13 cellular contexts compared by ENCODE assay signal in genomic region chr2:1136071-1136470, GRCh38.
DNase-seq lines count a peak whose midpoint lies in the region; ATAC-seq, FAIRE-seq and TF ChIP-seq lines count a peak whose summit lies in the region.
"Had no signal": no experiment of that assay in that cellular context is flagged by ENCODE, and none has a peak within 500 bp of the region (broad histone marks: within the 10 kb centered on the region; RNA-seq: fewer than 3 reads in every experiment).

No MANE protein-coding gene starts in this region.

- H3K27me3 ChIP-seq in pancreas: no peaks in the 10 kb centered on the region
- H3K27me3 ChIP-seq: uterus had no signal

- H3K9me3 ChIP-seq in pancreas: no peaks in the 10 kb centered on the region
- H3K9me3 ChIP-seq: neutrophil, uterus had no signal

- peak in 2 of 4 donors; percentile 77 to 79 for ATAC-seq in pancreas
- no peak for ATAC-seq in HG03342 (IDR thresholded peaks at IDR 0.05; ENCODE audit: unreplicated experiment)

- DNase-seq in NCI-H345 (lab: John Stamatoyannopoulos, UW) (peak; percentile 20), NCI-H345 treated with DMSO at 0.1 percent for 48 hours (lab: John Stamatoyannopoulos, UW; ENCODE audit: unreplicated experiment) (no peak), NCI-H1092 treated with DMSO at 0.1 percent for 48 hours (lab: John Stamatoyannopoulos, UW) (peak; percentile 14), cardiac fibroblast (ENCODE audit: low read depth in 2 of 2) (peak; percentile 1 to 20), pancreas (no peak), NCI-H2196 treated with DMSO at 0.1 percent for 48 hours (lab: John Stamatoyannopoulos, UW; ENCODE audit: unreplicated experiment) (no peak)
- no peak for DNase-seq in activated CD8-positive, alpha-beta memory T cell treated with anti-CD3 and anti-CD28 coated beads for 24 hours
- DNase-seq: AML-193, NCI-H1048, SIG-M5, uterus had no signal

- intact Hi-C loops in pancreas (cut with DNase I): loop anchor here in 1 of 3 donors (10.0 kb wide), 1 partner anchor 281 kb away; no protein-coding TSS in a partner anchor

- no peak overlapping the region for H3K27ac ChIP-seq in pancreas
- H3K27ac ChIP-seq: neutrophil had no signal

- FAIRE-seq in pancreas (lab: Jason Lieb, UNC): no peak

- peak; percentile 30 for TF ChIP-seq CTCF in cardiac fibroblast (IDR thresholded peaks at IDR 0.05; ENCODE audit: low read depth, low read length)
- TF ChIP-seq CTCF in pancreas (IDR thresholded peaks at IDR 0.05): peak in 3 of 4 donors; percentile 18 to 31 (median 19)

- H3K36me3 ChIP-seq in pancreas: no peaks in the 10 kb centered on the region
- H3K36me3 ChIP-seq: neutrophil, uterus had no signal

- WGBS in pancreas, 2 donors: 35 to 37% methylated on average over 7 of the region's 7 CpGs

- H3K4me1 ChIP-seq in pancreas: no peaks in the 10 kb centered on the region
- H3K4me1 ChIP-seq: uterus had no signal

- no peak overlapping the region for H3K4me3 ChIP-seq in cardiac fibroblast (replicated peaks in 1 of 2; ENCODE audit: low read depth in 2 of 2, low read length in 2 of 2)
- H3K4me3 ChIP-seq in pancreas: no peak overlapping the region
- H3K4me3 ChIP-seq: uterus had no signal

Comparison
In these comparisons a context has a peak if more than half of its experiments do, and no peak if none do; other contexts are left out.
1. DNase-seq: peak in NCI-H345 (single experiment), NCI-H1092 treated with DMSO at 0.1 percent for 48 hours (single experiment) and cardiac fibroblast (2 of 2); none in NCI-H345 treated with DMSO at 0.1 percent for 48 hours (single experiment), pancreas (0 of 6), NCI-H2196 treated with DMSO at 0.1 percent for 48 hours (single experiment) and activated CD8-positive, alpha-beta memory T cell treated with anti-CD3 and anti-CD28 coated beads for 24 hours (single experiment).